ENCODE assay signal across 9 cellular contexts in the genomic region with DNA sequence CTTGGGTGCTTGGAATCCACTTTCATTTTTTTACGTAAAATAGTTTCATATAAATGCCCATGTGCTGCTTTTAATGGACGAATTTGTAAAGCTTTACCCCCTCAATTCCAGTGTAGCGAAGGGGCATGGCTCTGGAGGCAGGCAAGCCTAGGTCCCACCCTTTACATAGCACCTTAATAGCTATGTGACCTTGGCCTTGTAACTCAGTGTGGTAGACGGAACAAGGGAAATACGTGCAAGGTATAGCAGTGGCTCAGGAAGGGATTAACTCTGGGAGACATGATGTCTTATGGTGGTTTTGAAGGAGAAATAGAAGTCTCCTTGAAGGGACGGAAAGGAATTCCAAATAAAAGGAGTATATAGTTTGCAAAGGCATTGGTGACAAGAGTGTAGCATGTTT. TPM values are rescaled to one million over a fixed set of nuclear protein-coding genes. Genes with fewer than 3 reads are reported as not detected.
DNase-seq lines count a peak whose midpoint lies in the region; ATAC-seq, FAIRE-seq and TF ChIP-seq lines count a peak whose summit lies in the region.
"Had no signal": no experiment of that assay in that cellular context is flagged by ENCODE, and none has a peak within 500 bp of the region (broad histone marks: within the 10 kb centered on the region; RNA-seq: fewer than 3 reads in every experiment).

No MANE protein-coding gene starts in this region.

- peak overlapping the region; percentile 99 for H3K9ac ChIP-seq in keratinocyte (ENCODE audit: control insufficient read depth, extremely low read depth, insufficient read depth, low read length)

- peaks cover 39% of the 10 kb centered on the region for H3K4me1 Mint-ChIP-seq in T-helper 1 cell treated with Interleukin-12 subunit alpha and Interleukin-12 subunit beta and Interleukin-4 antibody, amounts not matched to agents 30 μg/mL and 1 μg/mL, for 36 hours (ENCODE audit: low read depth)
- H3K4me1 Mint-ChIP-seq in activated T-helper 17 cell treated with anti-CD3 and anti-CD28 coated beads, Interleukin-2, amount 50 U/mL, for 72 hours, result peaks cover 35% of the 10 kb centered on the region

- in situ Hi-C loops in GM13977 (cut with MboI; ENCODE audit: low pct_unique_long_range_greater_than_20kb, low sequenced_read_pairs, unreplicated experiment), result no loop called here

- dilution Hi-C loops in keratinocyte (cut with MboI; ENCODE audit: extremely low pct_ligation_motif_present, low sequenced_read_pairs), result no loop called here

- no peak for FAIRE-seq in keratinocyte (lab: Jason Lieb, UNC)
- FAIRE-seq: frontal cortex had no signal

- H3K4me1 ChIP-seq in keratinocyte (ENCODE audit: control insufficient read depth, extremely low read depth, insufficient read depth, low read length) (peaks cover 29% of the 10 kb centered on the region), stomach (peaks cover 32 to 55% (median 39%) of the 10 kb centered on the region in 4 donors)

- peak overlapping the region; percentile 97 for H3K4me3 Mint-ChIP-seq in T-helper 1 cell treated with Interleukin-12 subunit alpha and Interleukin-12 subunit beta and Interleukin-4 antibody, amounts not matched to agents 30 μg/mL and 1 μg/mL, for 36 hours
- H3K4me3 Mint-ChIP-seq in activated T-helper 17 cell treated with anti-CD3 and anti-CD28 coated beads, Interleukin-2, amount 50 U/mL, for 72 hours, result peak overlapping the region; percentile 97

- peak overlapping the region; percentile 21 for H3K27ac Mint-ChIP-seq in T-helper 1 cell treated with Interleukin-12 subunit alpha and Interleukin-12 subunit beta and Interleukin-4 antibody, amounts not matched to agents 30 μg/mL and 1 μg/mL, for 36 hours
- peak overlapping the region; percentile 98 for H3K27ac Mint-ChIP-seq in activated T-helper 17 cell treated with anti-CD3 and anti-CD28 coated beads, Interleukin-2, amount 50 U/mL, for 72 hours

- no peak for TF ChIP-seq EP300 in stomach (IDR thresholded peaks at IDR 0.05)

- DNase-seq in T-helper 1 cell (no peak), keratinocyte (ENCODE audit: low read depth, low spot score) (no peak), stomach (no peak), GM13977 (ENCODE audit: low spot score) (no peak), iPS-NIHi11 (ENCODE audit: low spot score) (no peak), NCI-H2171 treated with DMSO at 0.1 percent for 48 hours (lab: John Stamatoyannopoulos, UW) (no peak)

- no peak for TF ChIP-seq POLR2A in stomach (IDR thresholded peaks at IDR 0.05)

- peak overlapping the region; percentile 82 to 98 (median 97) for H3K4me3 ChIP-seq in keratinocyte (ENCODE audit: control insufficient read depth in 2 of 3, extremely low read depth in 1 of 3, insufficient read depth in 2 of 3, low read depth in 1 of 3, low read length in 3 of 3)
- H3K4me3 ChIP-seq in stomach, result peak overlapping the region; percentile 83 to 90 (median 88)

- intact Hi-C loops in stomach (cut with DNase I; ENCODE audit: low total_unique reads), result no loop called here

- H3K27me3 Mint-ChIP-seq in T-helper 1 cell treated with Interleukin-12 subunit alpha and Interleukin-12 subunit beta and Interleukin-4 antibody, amounts not matched to agents 30 μg/mL and 1 μg/mL, for 36 hours (ENCODE audit: low read depth), result peaks cover 4% of the 10 kb centered on the region
- no peaks in the 10 kb centered on the region for H3K27me3 Mint-ChIP-seq in activated T-helper 17 cell treated with anti-CD3 and anti-CD28 coated beads, Interleukin-2, amount 50 U/mL, for 72 hours

- H3K27ac ChIP-seq in keratinocyte (ENCODE audit: control insufficient read depth, insufficient read depth, low read length) (peak overlapping the region; percentile 97), stomach (peak overlapping the region in 4 of 5 donors; percentile 59 to 96 (median 94))

- no peak for ATAC-seq in activated T-helper 17 cell treated with anti-CD3 and anti-CD28 coated beads, Interleukin-2, amount 50 U/mL, for 72 hours (replicated peaks)

- no peaks in the 10 kb centered on the region for H3K9me3 Mint-ChIP-seq in T-helper 1 cell treated with Interleukin-12 subunit alpha and Interleukin-12 subunit beta and Interleukin-4 antibody, amounts not matched to agents 30 μg/mL and 1 μg/mL, for 36 hours
- no peaks in the 10 kb centered on the region for H3K9me3 Mint-ChIP-seq in activated T-helper 17 cell treated with anti-CD3 and anti-CD28 coated beads, Interleukin-2, amount 50 U/mL, for 72 hours

- no peaks in the 10 kb centered on the region for H3K27me3 ChIP-seq in keratinocyte (ENCODE audit: control insufficient read depth, extremely low read depth, insufficient read depth, low read length)
- no peaks in the 10 kb centered on the region for H3K27me3 ChIP-seq in stomach

- peaks cover 61% of the 10 kb centered on the region for H3K79me2 ChIP-seq in keratinocyte (ENCODE audit: control insufficient read depth, insufficient read depth, low read length)

- no peak for TF ChIP-seq CTCF in keratinocyte (optimal IDR thresholded peaks at IDR 0.05 in 1 of 3, IDR thresholded peaks at IDR 0.05 in 1 of 3, conservative IDR thresholded peaks at IDR 0.05 in 1 of 3; ENCODE audit: extremely low read depth in 1 of 3, insufficient read depth in 2 of 3, low read length in 3 of 3)
- TF ChIP-seq CTCF in stomach (IDR thresholded peaks at IDR 0.05), result no peak
- TF ChIP-seq CTCF in GM13977 (IDR thresholded peaks at IDR 0.05; ENCODE audit: extremely low read depth, insufficient read depth, missing control alignments), result no peak

- no peaks in the 10 kb centered on the region for H3K9me1 ChIP-seq in keratinocyte (ENCODE audit: control insufficient read depth, extremely low read depth, insufficient read depth, low read length)

- H3K36me3 Mint-ChIP-seq in T-helper 1 cell treated with Interleukin-12 subunit alpha and Interleukin-12 subunit beta and Interleukin-4 antibody, amounts not matched to agents 30 μg/mL and 1 μg/mL, for 36 hours (ENCODE audit: low read depth), result peaks cover 35% of the 10 kb centered on the region
- H3K36me3 Mint-ChIP-seq in activated T-helper 17 cell treated with anti-CD3 and anti-CD28 coated beads, Interleukin-2, amount 50 U/mL, for 72 hours (ENCODE audit: low read depth), result peaks cover 62% of the 10 kb centered on the region

- no peaks in the 10 kb centered on the region for H3K9me3 ChIP-seq in keratinocyte (ENCODE audit: control insufficient read depth, low read depth, low read length)
- no peaks in the 10 kb centered on the region for H3K9me3 ChIP-seq in stomach

- peak overlapping the region; percentile 79 for H3K4me2 ChIP-seq in keratinocyte (ENCODE audit: control insufficient read depth, extremely low read depth, insufficient read depth, low read depth, low read length)

- 23 to 46% (median 29%) methylated on average over 6 of the region's 6 CpGs for WGBS in stomach, 5 donors

- peaks cover 8% of the 10 kb centered on the region for H4K20me1 ChIP-seq in keratinocyte (ENCODE audit: control insufficient read depth, extremely low read depth, insufficient read depth, low read length)

- no peak overlapping the region for H2AFZ ChIP-seq in keratinocyte (ENCODE audit: control insufficient read depth, low read length)

- peaks cover 16 to 33% of the 10 kb centered on the region in 2 experiments for H3K36me3 ChIP-seq in keratinocyte (ENCODE audit: control insufficient read depth in 2 of 2, extremely low read depth in 1 of 2, insufficient read depth in 2 of 2, low read length in 2 of 2)
- H3K36me3 ChIP-seq in stomach, result peaks cover 26 to 46% (median 43%) of the 10 kb centered on the region in 4 donors

RNA-seq across cellular contexts. Expression of gene SEC61A1, which starts 1.4 kb away (rescaled TPM):
- total RNA-seq in activated T-helper 17 cell treated with anti-CD3 and anti-CD28 coated beads, Interleukin-2, amount 50 U/mL, for 72 hours, result 100 to 1,000 TPM; 134 to 189 TPM
- polyA plus RNA-seq in keratinocyte (247 to 306 TPM (median 290 TPM) in 3 replicates), stomach (10 to 100 TPM; 42.3 to 87.1 (median 74.2) TPM)
- 31.5 TPM for polyA plus RNA-seq in keratinocyte (2011; ENCODE audit: low read depth)
- 91.5 and 132 TPM in 2 replicates for polyA plus RNA-seq in keratinocyte (2011; cell fraction: cytosol; rRNA removed)
- 310 and 327 TPM in 2 replicates for polyA plus RNA-seq in keratinocyte (2011; cell fraction: nucleus; rRNA removed)
- 94.0 and 216 TPM in 2 replicates for polyA plus RNA-seq in keratinocyte (2012; ENCODE audit: low replicate concordance)
- polyA minus RNA-seq in keratinocyte, result 406 to 512 TPM (median 474 TPM) in 3 replicates
- 191 TPM for polyA minus RNA-seq in keratinocyte (2011; cell fraction: cytosol; rRNA and poly(A)+ RNA removed)
- 403 and 499 TPM in 2 replicates for polyA minus RNA-seq in keratinocyte (2011; cell fraction: nucleus; rRNA and poly(A)+ RNA removed)
- total RNA-seq in stomach, result 100 to 1,000 TPM in 3 of 5 donors, 10 to 100 TPM in 2; 36.8 to 200 (median 143) TPM
